24 cellular contexts compared by ENCODE assay signal in the genomic region with DNA sequence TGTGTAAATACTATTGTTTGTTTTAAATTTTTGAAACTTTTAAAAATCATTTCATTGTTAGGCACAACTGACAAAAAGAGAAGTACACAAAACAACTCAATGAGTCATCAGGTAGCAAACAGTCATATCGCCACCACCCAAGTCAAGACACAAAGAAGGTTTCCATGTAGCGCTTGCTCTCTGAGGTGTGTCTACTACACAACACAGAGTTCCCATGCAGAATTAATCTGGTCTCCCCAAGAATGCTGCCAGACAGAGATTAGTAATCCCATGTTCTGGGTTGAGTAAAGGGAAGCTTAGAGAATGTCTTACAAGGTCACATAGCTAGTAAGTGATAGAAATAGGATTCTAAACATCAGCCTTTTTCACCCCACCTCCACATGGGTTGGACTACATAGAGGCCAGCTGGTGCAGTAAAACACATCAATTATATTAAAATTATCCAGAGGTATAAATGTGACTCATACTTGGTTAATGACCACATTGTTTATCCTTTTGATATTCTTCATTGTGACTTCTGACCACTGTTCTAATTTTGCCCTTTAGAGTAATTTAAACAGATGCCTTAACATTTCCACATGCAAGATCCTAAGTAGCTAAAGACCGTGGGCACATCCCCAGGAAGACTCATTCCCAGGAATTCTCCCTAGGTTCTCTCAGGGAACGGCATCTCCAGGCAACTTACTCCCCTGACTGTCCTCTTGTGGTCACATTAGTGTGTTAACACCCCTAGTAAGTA.
"Had no signal": no experiment of that assay in that cellular context is flagged by ENCODE, and none has a peak within 500 bp of the region (broad histone marks: within the 10 kb centered on the region; RNA-seq: fewer than 3 reads in every experiment).

No MANE protein-coding gene starts in this region.

- H3K27ac ChIP-seq: brain microvascular endothelial cell, gastrocnemius medialis, stomach, suprapubic skin, uterus had no signal

- ATAC-seq: activated T-cell treated with anti-CD3 and anti-CD28 coated beads, Interleukin-2, amount 50 U/mL, for 72 hours; gastrocnemius medialis; left ventricle myocardium superior; sciatic nerve; stimulated activated memory B cell treated with anti-CD40 and anti-IgM and Interleukin-4, amounts not matched to agents 10 μg/mL and 1 μg/mL and 100 μg/mL, for 72 hours had no signal

- H3K4me2 ChIP-seq: smooth muscle cell had no signal

- H3K4me3 ChIP-seq: gastrocnemius medialis, smooth muscle cell, stomach, suprapubic skin, uterus had no signal

- H3K9me3 ChIP-seq: gastrocnemius medialis, stomach, suprapubic skin, uterus had no signal

- H3K36me3 ChIP-seq: brain microvascular endothelial cell, gastrocnemius medialis, stomach, suprapubic skin, uterus had no signal

- H3K27me3 ChIP-seq: brain microvascular endothelial cell, gastrocnemius medialis, stomach, suprapubic skin, uterus had no signal

- H3K4me1 ChIP-seq: gastrocnemius medialis, suprapubic skin, uterus had no signal

- DNase-seq: activated CD4-positive, alpha-beta memory T cell treated with anti-CD3 and anti-CD28 coated beads for 36 hours; activated CD4-positive, alpha-beta T cell treated with anti-CD3 and anti-CD28 coated beads for 48 hours; activated effector memory CD4-positive, alpha-beta T cell treated with Interleukin-2 at 50 U/mL for 16 hours; activated naive CD4-positive, alpha-beta T cell treated with anti-CD3 and anti-CD28 coated beads for 36 hours; activated naive CD8-positive, alpha-beta T cell treated with anti-CD3 and anti-CD28 coated beads, Interleukin-2, amount 10 ng/mL, durations not matched to agents 7 days and 5 days; activated T-cell treated with anti-CD3 and anti-CD28 coated beads, Interleukin-2, amount 50 U/mL, for 72 hours; amniotic stem cell; brain microvascular endothelial cell; caudate nucleus; effector CD4-positive, alpha-beta T cell; gastrocnemius medialis; hippocampal formation; left ventricle myocardium superior; naive B cell; occipital lobe; stimulated activated CD4-positive, alpha-beta T cell treated with anti-CD3 and anti-CD28 coated beads, Interleukin-15, amount 100 ng/mL, for 24 hours; stomach; T1000; trophoblast cell; uterus had no signal
